In the genomic region with DNA sequence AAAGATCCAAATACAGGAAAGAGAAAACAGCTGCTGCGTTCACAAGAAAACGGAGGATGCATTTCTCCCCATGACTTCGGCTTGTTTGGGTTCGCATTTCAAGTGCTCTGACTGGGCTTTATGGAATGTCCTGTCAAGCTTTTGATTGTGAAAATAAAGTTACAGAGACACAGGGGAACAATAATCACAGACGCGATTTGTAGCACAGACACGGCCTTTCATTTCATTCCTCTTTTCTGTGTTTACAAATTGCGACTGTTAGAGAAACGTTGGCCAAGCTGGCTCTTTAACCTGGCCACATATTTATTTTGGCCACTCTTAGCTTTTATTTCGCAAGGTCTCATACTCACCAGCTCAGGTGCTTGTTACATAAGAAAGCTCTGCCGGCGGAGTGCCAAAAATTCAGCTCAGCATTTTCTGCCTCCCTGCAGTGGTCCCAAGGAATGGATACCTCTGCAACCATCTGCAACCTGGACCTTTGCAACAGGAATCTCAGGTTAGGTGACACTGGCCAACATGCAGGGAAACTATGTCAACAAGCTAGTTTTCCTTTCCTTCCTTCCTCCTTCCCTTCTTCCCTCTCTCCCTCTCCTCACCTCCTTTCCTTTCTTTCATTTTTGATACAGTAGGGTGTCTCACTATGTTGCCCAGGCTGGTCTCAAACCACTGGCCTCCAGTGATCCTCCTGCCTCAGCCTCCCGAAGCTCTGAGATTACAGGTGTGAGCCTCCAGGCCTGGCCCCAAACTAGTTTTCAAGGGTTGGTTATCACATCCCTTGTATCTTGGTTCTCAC, we compare ENCODE assay signal across 11 cellular contexts. TPM values are rescaled to one million over a fixed set of nuclear protein-coding genes. Genes with fewer than 3 reads are reported as not detected.
DNase-seq lines count a peak whose midpoint lies in the region; ATAC-seq and TF ChIP-seq lines count a peak whose summit lies in the region.
"Had no signal": no experiment of that assay in that cellular context is flagged by ENCODE, and none has a peak within 500 bp of the region (broad histone marks: within the 10 kb centered on the region; RNA-seq: fewer than 3 reads in every experiment).

No MANE protein-coding gene starts in this region.

- no peak overlapping the region for H3K4me3 ChIP-seq in fibroblast of pulmonary artery (replicated peaks; ENCODE audit: low read depth, low read length)
- H3K4me3 ChIP-seq in retinal pigment epithelial cell (ENCODE audit: low read length) = no peak overlapping the region
- H3K4me3 ChIP-seq: GM12878 had no signal

- no peaks in the 10 kb centered on the region for H3K4me1 Mint-ChIP-seq in activated T-cell treated with anti-CD3 and anti-CD28 coated beads, Interleukin-2, amount 50 U/mL, for 4 hours (ENCODE audit: low read depth)
- H3K4me1 Mint-ChIP-seq: memory B cell had no signal

- peak overlapping the region; percentile 58 for H3K27ac ChIP-seq in RWPE1

- no peaks in the 10 kb centered on the region for H3K36me3 Mint-ChIP-seq in activated T-cell treated with anti-CD3 and anti-CD28 coated beads, Interleukin-2, amount 50 U/mL, for 4 hours (ENCODE audit: insufficient read depth)
- H3K36me3 Mint-ChIP-seq: IgD-negative memory B cell, memory B cell had no signal

- in situ Hi-C loops in G401 (cut with HindIII; ENCODE audit: low sequenced_read_pairs) = no loop called here

- CTCF ChIA-PET in RWPE1 (lab: Yijun Ruan, JAX) (interaction anchor here (0.6 to 1.1 kb wide), 4 partner anchors 9 to 284 kb away, joined by 3 to 4 read pairs (median 4); no protein-coding TSS in a partner anchor), GM10248 (lab: Yijun Ruan, JAX) (interaction anchor here (0.8 kb wide), 1 partner anchor 12 kb away, joined by 3 read pairs; no protein-coding TSS in a partner anchor)

- DNase-seq in G401 (ENCODE audit: low spot score) = peak; percentile 86
- DNase-seq in RWPE1 (ENCODE audit: low spot score) = peak; percentile 48
- peak; percentile 81 for DNase-seq in fibroblast of pulmonary artery (ENCODE audit: low read depth)
- peak; percentile 16 for DNase-seq in retinal pigment epithelial cell (ENCODE audit: low read depth)
- DNase-seq in GDM1 (lab: John Stamatoyannopoulos, UW) = no peak
- DNase-seq in GM10248 (ENCODE audit: extremely low spot score) = no peak
- no peak for DNase-seq in activated T-cell treated with anti-CD3 and anti-CD28 coated beads, Interleukin-2, amount 50 U/mL, for 4 hours
- DNase-seq in SKM-1 (lab: John Stamatoyannopoulos, UW; ENCODE audit: unreplicated experiment) = no peak

- H3K4me3 Mint-ChIP-seq in activated T-cell treated with anti-CD3 and anti-CD28 coated beads, Interleukin-2, amount 50 U/mL, for 4 hours = no peak overlapping the region
- H3K4me3 Mint-ChIP-seq: IgD-negative memory B cell, memory B cell had no signal

- TF ChIP-seq CTCF in RWPE1 (conservative IDR thresholded peaks at IDR 0.05; ENCODE audit: low read depth) (no peak), fibroblast of pulmonary artery (IDR thresholded peaks at IDR 0.05; ENCODE audit: low read length, missing control alignments) (no peak), retinal pigment epithelial cell (conservative IDR thresholded peaks at IDR 0.05; ENCODE audit: low read depth, low read length) (no peak), GM10248 (IDR thresholded peaks at IDR 0.05; ENCODE audit: control extremely low read depth, extremely low read depth, low read depth, missing control alignments) (no peak)

- no peaks in the 10 kb centered on the region for H3K9me3 Mint-ChIP-seq in activated T-cell treated with anti-CD3 and anti-CD28 coated beads, Interleukin-2, amount 50 U/mL, for 4 hours
- H3K9me3 Mint-ChIP-seq: memory B cell had no signal

- ATAC-seq in activated T-cell treated with anti-CD3 and anti-CD28 coated beads, Interleukin-2, amount 50 U/mL, for 4 hours = no peak
- ATAC-seq: GM12878 had no signal

- POLR2A ChIA-PET in RWPE1 (lab: Yijun Ruan, JAX; ENCODE audit: low non-redundant PET) (no interaction called here), GM10248 (lab: Yijun Ruan, JAX) (no interaction called here)

- peaks cover 4% of the 10 kb centered on the region for H3K27me3 Mint-ChIP-seq in activated T-cell treated with anti-CD3 and anti-CD28 coated beads, Interleukin-2, amount 50 U/mL, for 4 hours (ENCODE audit: low read depth)

RNA-seq across cellular contexts. Expression of gene SLC45A1, which starts 58.2 kb away (rescaled TPM):
- total RNA-seq in G401 (2014; rRNA removed; shearing (Covaris generic)) = 3.6 and 9.5 TPM in 2 replicates
- total RNA-seq in activated T-cell treated with anti-CD3 and anti-CD28 coated beads, Interleukin-2, amount 50 U/mL, for 4 hours = under 1 TPM; 0.38 to 0.61 (median 0.46) TPM

Comparison
In these comparisons a context has a peak if more than half of its experiments do, and no peak if none do; other contexts are left out.
1. DNase-seq: peak in G401 (single experiment), RWPE1 (single experiment), fibroblast of pulmonary artery (single experiment) and retinal pigment epithelial cell (single experiment); none in GDM1 (single experiment), GM10248 (single experiment), activated T-cell treated with anti-CD3 and anti-CD28 coated beads, Interleukin-2, amount 50 U/mL, for 4 hours (single experiment) and SKM-1 (single experiment).